ENCODE assay signal across 7 cellular contexts in genomic region chr19:801861-802496, GRCh38.
DNase-seq lines count a peak whose midpoint lies in the region; ATAC-seq lines count a peak whose summit lies in the region.

No MANE protein-coding gene starts in this region.

- H3K36me3 Mint-ChIP-seq in stimulated activated naive B cell treated with anti-CD40 and anti-IgM and Interleukin-4, amounts not matched to agents 10 μg/mL and 1 μg/mL and 100 μg/mL, for 72 hours: peaks cover 54 to 55% of the 10 kb centered on the region in 2 donors

- peak overlapping the region; percentile 4 for H3K27ac ChIP-seq in HUES48 (ENCODE audit: low read depth, low read length)

- peak overlapping the region; percentile 14 to 32 for H3K4me3 Mint-ChIP-seq in stimulated activated naive B cell treated with anti-CD40 and anti-IgM and Interleukin-4, amounts not matched to agents 10 μg/mL and 1 μg/mL and 100 μg/mL, for 72 hours

- H3K4me1 Mint-ChIP-seq in stimulated activated naive B cell treated with anti-CD40 and anti-IgM and Interleukin-4, amounts not matched to agents 10 μg/mL and 1 μg/mL and 100 μg/mL, for 72 hours: peaks cover 25 to 55% of the 10 kb centered on the region in 2 donors

- H3K4me3 ChIP-seq in HUES48 (ENCODE audit: low read depth, low read length): no peak overlapping the region

- peak overlapping the region; percentile 84 for H3K27ac Mint-ChIP-seq in stimulated activated naive B cell treated with anti-CD40 and anti-IgM and Interleukin-4, amounts not matched to agents 10 μg/mL and 1 μg/mL and 100 μg/mL, for 72 hours

- no peak for ATAC-seq in stimulated activated naive B cell treated with anti-CD40 and anti-IgM and Interleukin-4, amounts not matched to agents 10 μg/mL and 1 μg/mL and 100 μg/mL, for 72 hours (replicated peaks)

- H3K27me3 ChIP-seq in HUES48 (ENCODE audit: control insufficient read depth, insufficient read depth, low read length): no peaks in the 10 kb centered on the region

- H3K27me3 Mint-ChIP-seq in stimulated activated naive B cell treated with anti-CD40 and anti-IgM and Interleukin-4, amounts not matched to agents 10 μg/mL and 1 μg/mL and 100 μg/mL, for 72 hours: no peaks in the 10 kb centered on the region

- peaks cover 84% of the 10 kb centered on the region for H3K36me3 ChIP-seq in HUES48 (ENCODE audit: control insufficient read depth, insufficient read depth, low read length)

- no peaks in the 10 kb centered on the region for H3K9me3 Mint-ChIP-seq in stimulated activated naive B cell treated with anti-CD40 and anti-IgM and Interleukin-4, amounts not matched to agents 10 μg/mL and 1 μg/mL and 100 μg/mL, for 72 hours

- H3K9ac ChIP-seq in HUES48 (ENCODE audit: low read depth, low read length): no peak overlapping the region

- peaks cover 24% of the 10 kb centered on the region for H3K4me1 ChIP-seq in HUES48 (ENCODE audit: control insufficient read depth, insufficient read depth, low read length)

- no peaks in the 10 kb centered on the region for H3K9me3 ChIP-seq in HUES48 (ENCODE audit: control insufficient read depth, insufficient read depth, low read length)

- DNase-seq in astrocyte of the hippocampus (ENCODE audit: low read depth, low spot score): peak; percentile 58
- DNase-seq in iris pigment epithelial cell (ENCODE audit: low read depth): peak; percentile 77
- no peak for DNase-seq in stimulated activated naive B cell treated with anti-CD40 and anti-IgM and Interleukin-4, amounts not matched to agents 10 μg/mL and 1 μg/mL and 100 μg/mL, for 72 hours
- DNase-seq in DMS153 (lab: John Stamatoyannopoulos, UW): no peak
- no peak for DNase-seq in activated CD4-positive, CD25-positive, alpha-beta regulatory T cell treated with anti-CD3 and anti-CD28 coated beads, Interleukin-2, amount 50 U/mL, for 72 hours
- DNase-seq in stimulated activated CD4-positive, alpha-beta T cell treated with anti-CD3 and anti-CD28 coated beads, Interleukin-4, amount 100 ng/mL, for 1 hour: no peak

Comparison
In these comparisons a context has a peak if more than half of its experiments do, and no peak if none do; other contexts are left out.
1. DNase-seq: peak in astrocyte of the hippocampus (single experiment) and iris pigment epithelial cell (single experiment); none in stimulated activated naive B cell treated with anti-CD40 and anti-IgM and Interleukin-4, amounts not matched to agents 10 μg/mL and 1 μg/mL and 100 μg/mL, for 72 hours (single experiment), DMS153 (single experiment), activated CD4-positive, CD25-positive, alpha-beta regulatory T cell treated with anti-CD3 and anti-CD28 coated beads, Interleukin-2, amount 50 U/mL, for 72 hours (single experiment) and stimulated activated CD4-positive, alpha-beta T cell treated with anti-CD3 and anti-CD28 coated beads, Interleukin-4, amount 100 ng/mL, for 1 hour (single experiment).